8 cellular contexts compared by ENCODE assay signal in the genomic region with DNA sequence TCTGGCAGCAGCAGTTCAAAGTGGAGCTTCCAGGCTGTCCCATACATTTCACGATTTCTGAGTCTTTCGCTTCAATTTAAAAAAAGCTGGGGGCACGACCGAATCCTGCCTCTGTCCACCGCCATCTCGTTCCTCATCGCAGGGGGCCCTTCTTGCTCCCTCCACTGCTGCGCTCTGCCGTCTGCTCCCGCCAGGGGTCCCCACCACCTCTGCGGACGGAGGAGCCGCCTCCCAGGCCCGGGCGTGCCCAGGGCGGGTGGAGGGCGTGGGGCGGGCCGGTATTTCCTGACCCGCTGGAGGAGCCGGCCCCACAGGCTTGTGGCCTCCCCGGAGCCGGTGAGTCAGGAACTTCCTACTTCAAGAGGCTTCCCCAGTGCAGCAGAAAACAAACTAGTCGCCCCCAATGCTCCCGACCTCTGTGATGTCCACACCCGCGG. TPM values are rescaled to one million over a fixed set of nuclear protein-coding genes. Genes with fewer than 3 reads are reported as not detected.
DNase-seq lines count a peak whose midpoint lies in the region; ATAC-seq and TF ChIP-seq lines count a peak whose summit lies in the region.

No MANE protein-coding gene starts in this region.

- intact Hi-C loops in activated T-helper 2 cell treated with anti-CD3 and anti-CD28 coated beads, Interferon-gamma antibody, Interleukin-2, Interleukin-4, amounts not matched to agents 10 μg/mL and 5 μg/mL and 100 μg/mL, durations not matched to agents 14 hours and 24 hours and 36 hours (cut with micrococcal nuclease): loop anchor here (2.0 to 5.0 kb wide), 4 partner anchors 47 to 398 kb away; no protein-coding TSS in a partner anchor

- H3K9me3 ChIP-seq in HUES64 (ENCODE audit: insufficient read depth, low read depth, low read length): no peaks in the 10 kb centered on the region

- H3K27me3 ChIP-seq in HUES64 (ENCODE audit: insufficient read depth, low read length): no peaks in the 10 kb centered on the region

- DNase-seq in AG09319 (ENCODE audit: extremely low read depth, low read depth): peak; percentile 80
- DNase-seq in RWPE1 (ENCODE audit: low spot score): peak; percentile 98
- peak; percentile 90 for DNase-seq in activated T-helper 2 cell treated with anti-CD3 and anti-CD28 coated beads, Interferon-gamma antibody, Interleukin-2, Interleukin-4, amounts not matched to agents 10 μg/mL and 5 μg/mL and 100 μg/mL, durations not matched to agents 14 hours and 24 hours and 36 hours (ENCODE audit: low spot score)
- peak; percentile 93 for DNase-seq in fibroblast of pulmonary artery (ENCODE audit: low read depth)
- peak; percentile 63 to 80 (median 74) for DNase-seq in stimulated activated naive CD4-positive, alpha-beta T cell (lab: John Stamatoyannopoulos, UW)

- peaks cover 49% of the 10 kb centered on the region for H3K4me1 Mint-ChIP-seq in activated T-helper 2 cell treated with anti-CD3 and anti-CD28 coated beads, Interferon-gamma antibody, Interleukin-2, Interleukin-4, amounts not matched to agents 10 μg/mL and 5 μg/mL and 100 μg/mL, durations not matched to agents 14 hours and 24 hours and 36 hours (ENCODE audit: low read depth)
- peaks cover 48% of the 10 kb centered on the region for H3K4me1 Mint-ChIP-seq in nephron

- TF ChIP-seq CTCF in AG09319 (IDR thresholded peaks at IDR 0.05; ENCODE audit: low read depth, low read length) (peak; percentile 98), RWPE1 (conservative IDR thresholded peaks at IDR 0.05; ENCODE audit: low read depth) (peak; percentile 100), fibroblast of pulmonary artery (IDR thresholded peaks at IDR 0.05; ENCODE audit: low read length, missing control alignments) (peak; percentile 89), nephron (IDR thresholded peaks at IDR 0.05; ENCODE audit: unreplicated experiment in 3 of 3) (peak; percentile 84 to 87 (median 85))

- ATAC-seq in GM19023 (IDR thresholded peaks at IDR 0.05; ENCODE audit: unreplicated experiment): peak; percentile 33

- peak overlapping the region; percentile 27; the same call in 1 of the 2 replicates for H3K27ac ChIP-seq in HUES64 (ENCODE audit: low read depth, low read length)
- peak overlapping the region; percentile 79 for H3K27ac ChIP-seq in RWPE1

- CTCF ChIA-PET in RWPE1 (lab: Yijun Ruan, JAX): interaction anchor here (0.5 to 1.7 kb wide), 29 partner anchors 10 to 214 kb away, joined by 3 to 11 read pairs (median 4); a partner anchor contains a TSS

- H3K9ac ChIP-seq in HUES64 (ENCODE audit: low read depth, low read length): peak overlapping the region; percentile 41; the same call in 1 of the 2 replicates

- H3K36me3 ChIP-seq in HUES64 (ENCODE audit: insufficient read depth, low read length): no peaks in the 10 kb centered on the region; the same call in 1 of the 2 replicates

- peaks cover 39% of the 10 kb centered on the region for H3K4me1 ChIP-seq in HUES64 (ENCODE audit: insufficient read depth, low read length)

- H3K27me3 Mint-ChIP-seq in activated T-helper 2 cell treated with anti-CD3 and anti-CD28 coated beads, Interferon-gamma antibody, Interleukin-2, Interleukin-4, amounts not matched to agents 10 μg/mL and 5 μg/mL and 100 μg/mL, durations not matched to agents 14 hours and 24 hours and 36 hours (ENCODE audit: low read depth): no peaks in the 10 kb centered on the region
- H3K27me3 Mint-ChIP-seq in nephron (ENCODE audit: low read depth): peaks cover 9% of the 10 kb centered on the region

- 6% methylated on average over 27 of the region's 27 CpGs for WGBS in HUES64

- peaks cover 72% of the 10 kb centered on the region for H3K36me3 Mint-ChIP-seq in activated T-helper 2 cell treated with anti-CD3 and anti-CD28 coated beads, Interferon-gamma antibody, Interleukin-2, Interleukin-4, amounts not matched to agents 10 μg/mL and 5 μg/mL and 100 μg/mL, durations not matched to agents 14 hours and 24 hours and 36 hours (ENCODE audit: low read depth)
- H3K36me3 Mint-ChIP-seq in nephron (ENCODE audit: low read depth): peaks cover 33% of the 10 kb centered on the region

- peak overlapping the region; percentile 41 for H3K4me3 ChIP-seq in HUES64 (ENCODE audit: low read length)
- H3K4me3 ChIP-seq in fibroblast of pulmonary artery (replicated peaks; ENCODE audit: low read depth, low read length): no peak overlapping the region

- H3K9me3 Mint-ChIP-seq in activated T-helper 2 cell treated with anti-CD3 and anti-CD28 coated beads, Interferon-gamma antibody, Interleukin-2, Interleukin-4, amounts not matched to agents 10 μg/mL and 5 μg/mL and 100 μg/mL, durations not matched to agents 14 hours and 24 hours and 36 hours: no peaks in the 10 kb centered on the region
- H3K9me3 Mint-ChIP-seq in nephron: no peaks in the 10 kb centered on the region

- POLR2A ChIA-PET in RWPE1 (lab: Yijun Ruan, JAX; ENCODE audit: low non-redundant PET): interaction anchor here (0.6 kb wide), 1 partner anchor 51 kb away, joined by 6 read pairs; no protein-coding TSS in a partner anchor

- H3K4me3 Mint-ChIP-seq in activated T-helper 2 cell treated with anti-CD3 and anti-CD28 coated beads, Interferon-gamma antibody, Interleukin-2, Interleukin-4, amounts not matched to agents 10 μg/mL and 5 μg/mL and 100 μg/mL, durations not matched to agents 14 hours and 24 hours and 36 hours (ENCODE audit: low read depth): peak overlapping the region; percentile 82
- peak overlapping the region; percentile 34 to 73 (median 62) for H3K4me3 Mint-ChIP-seq in nephron

- peak overlapping the region; percentile 99 for H3K27ac Mint-ChIP-seq in activated T-helper 2 cell treated with anti-CD3 and anti-CD28 coated beads, Interferon-gamma antibody, Interleukin-2, Interleukin-4, amounts not matched to agents 10 μg/mL and 5 μg/mL and 100 μg/mL, durations not matched to agents 14 hours and 24 hours and 36 hours
- peak overlapping the region; percentile 50 to 90 (median 69) for H3K27ac Mint-ChIP-seq in nephron

RNA-seq across cellular contexts. Expression of a gene that starts 50.4 kb away (rescaled TPM):
- 8.5 TPM for polyA plus RNA-seq in HUES64 (2013, experiment 1 of 2)
- polyA plus RNA-seq in HUES64 (2013, experiment 2 of 2): 10.1 TPM
- total RNA-seq in activated T-helper 2 cell treated with anti-CD3 and anti-CD28 coated beads, Interferon-gamma antibody, Interleukin-2, Interleukin-4, amounts not matched to agents 10 μg/mL and 5 μg/mL and 100 μg/mL, durations not matched to agents 14 hours and 24 hours and 36 hours: 45.6 and 52.3 TPM in 2 replicates

RNA-seq across cellular contexts. Expression of a gene that starts 50.6 kb away (rescaled TPM):
- 42.8 TPM for polyA plus RNA-seq in HUES64 (2013, experiment 1 of 2)
- 44.6 TPM for polyA plus RNA-seq in HUES64 (2013, experiment 2 of 2)
- total RNA-seq in activated T-helper 2 cell treated with anti-CD3 and anti-CD28 coated beads, Interferon-gamma antibody, Interleukin-2, Interleukin-4, amounts not matched to agents 10 μg/mL and 5 μg/mL and 100 μg/mL, durations not matched to agents 14 hours and 24 hours and 36 hours: 54.4 and 59.6 TPM in 2 replicates
